9 cellular contexts compared by ENCODE assay signal in the genomic region with DNA sequence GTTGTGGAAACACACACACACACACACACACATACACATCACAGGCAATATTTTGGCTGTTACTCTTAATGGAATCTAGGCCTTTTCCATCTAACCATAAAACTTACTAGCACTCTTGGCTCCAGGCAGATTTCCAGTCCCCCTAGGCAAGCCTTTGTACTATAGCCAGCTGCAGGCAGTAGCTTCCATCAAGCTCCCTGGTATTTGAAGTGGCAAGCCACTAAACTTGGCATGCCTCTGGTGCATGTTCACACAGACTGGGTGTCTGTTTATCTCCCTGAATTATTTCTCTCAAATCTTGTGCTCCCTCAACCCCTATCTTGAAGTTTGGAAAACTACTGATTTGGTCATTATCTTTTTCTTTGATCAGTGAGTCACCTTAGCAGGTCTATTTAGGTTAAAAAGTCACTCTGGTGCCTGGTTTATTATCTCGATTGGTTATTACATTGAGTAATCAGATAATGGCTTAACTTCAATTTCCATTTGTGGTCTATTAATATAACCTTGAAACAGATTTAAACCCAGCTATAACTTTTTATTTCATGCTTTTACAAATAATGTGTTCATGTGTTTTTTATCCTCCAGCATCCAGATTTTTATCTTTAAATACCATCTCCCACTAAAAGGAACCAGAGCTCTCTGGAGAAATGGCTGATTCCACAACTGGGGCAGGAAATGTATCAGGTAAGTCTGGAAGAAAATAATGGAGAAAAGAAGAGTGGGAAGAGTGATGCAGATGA. TPM values are rescaled to one million over a fixed set of nuclear protein-coding genes. Genes with fewer than 3 reads are reported as not detected.
DNase-seq lines count a peak whose midpoint lies in the region; ATAC-seq and TF ChIP-seq lines count a peak whose summit lies in the region.
"Had no signal": no experiment of that assay in that cellular context is flagged by ENCODE, and none has a peak within 500 bp of the region (broad histone marks: within the 10 kb centered on the region; RNA-seq: fewer than 3 reads in every experiment).

No MANE protein-coding gene starts in this region.

- no peak for TF ChIP-seq CTCF in NB4 (IDR thresholded peaks at IDR 0.05; ENCODE audit: low read depth, low read length)
- no peak for TF ChIP-seq CTCF in adrenal gland (IDR thresholded peaks at IDR 0.05)
- TF ChIP-seq CTCF in psoas muscle (IDR thresholded peaks at IDR 0.05), result no peak
- no peak for TF ChIP-seq CTCF in osteocyte (IDR thresholded peaks at IDR 0.05)

- no peak for TF ChIP-seq POLR2A in NB4 (IDR thresholded peaks at IDR 0.05; ENCODE audit: extremely low read depth, insufficient read length)
- no peak for TF ChIP-seq POLR2A in adrenal gland (IDR thresholded peaks at IDR 0.05)

- H3K27me3 ChIP-seq in adrenal gland (no peaks in the 10 kb centered on the region), psoas muscle (ENCODE audit: insufficient read depth in 3 of 3, low read length in 2 of 3) (no peaks in the 10 kb centered on the region)

- H3K9me3 ChIP-seq in adrenal gland (replicated peaks in 1 of 3) (no peaks in the 10 kb centered on the region), psoas muscle (no peaks in the 10 kb centered on the region)

- no peak for ATAC-seq in psoas muscle
- ATAC-seq in HG03280 (IDR thresholded peaks at IDR 0.05; ENCODE audit: unreplicated experiment), result no peak

- no peaks in the 10 kb centered on the region for H3K9me3 Mint-ChIP-seq in activated CD4-positive, alpha-beta T cell treated with anti-CD3 and anti-CD28 coated beads, Interleukin-2, amount 10 ng/mL, durations not matched to agents 7 days and 5 days
- H3K9me3 Mint-ChIP-seq in osteocyte (ENCODE audit: unreplicated experiment), result no peaks in the 10 kb centered on the region

- H3K4me1 Mint-ChIP-seq in activated CD4-positive, alpha-beta T cell treated with anti-CD3 and anti-CD28 coated beads, Interleukin-2, amount 10 ng/mL, durations not matched to agents 7 days and 5 days, result peaks cover 34% of the 10 kb centered on the region
- H3K4me1 Mint-ChIP-seq in osteocyte (ENCODE audit: unreplicated experiment), result peaks cover 26% of the 10 kb centered on the region

- intact Hi-C loops in adrenal gland (cut with DNase I) (no loop called here), psoas muscle (cut with DNase I) (no loop called here)

- peak overlapping the region; percentile 70 for H3K4me3 Mint-ChIP-seq in activated CD4-positive, alpha-beta T cell treated with anti-CD3 and anti-CD28 coated beads, Interleukin-2, amount 10 ng/mL, durations not matched to agents 7 days and 5 days
- H3K4me3 Mint-ChIP-seq in osteocyte (ENCODE audit: unreplicated experiment), result no peak overlapping the region

- POLR2A ChIA-PET in activated CD4-positive, alpha-beta T cell treated with anti-CD3 and anti-CD28 coated beads, Interleukin-2, amount 10 ng/mL, durations not matched to agents 7 days and 5 days (lab: Charles Lee), result no interaction called here

- H3K4me3 ChIP-seq in NB4 (ENCODE audit: low read depth, low read length), result peak overlapping the region; percentile 81
- peak overlapping the region in 1 of 4 donors; percentile 69 for H3K4me3 ChIP-seq in adrenal gland
- no peak overlapping the region for H3K4me3 ChIP-seq in psoas muscle

- 32 to 51% (median 46%) methylated on average over 1 of the region's 1 CpG for WGBS in adrenal gland, 4 donors
- 62 to 76% (median 74%) methylated on average over 1 of the region's 1 CpG for WGBS in psoas muscle, 3 donors

- peaks cover 20% of the 10 kb centered on the region for H3K36me3 Mint-ChIP-seq in activated CD4-positive, alpha-beta T cell treated with anti-CD3 and anti-CD28 coated beads, Interleukin-2, amount 10 ng/mL, durations not matched to agents 7 days and 5 days (ENCODE audit: low read depth)
- H3K36me3 Mint-ChIP-seq in osteocyte (ENCODE audit: unreplicated experiment), result peaks cover 6% of the 10 kb centered on the region

- CTCF ChIA-PET in activated CD4-positive, alpha-beta T cell treated with anti-CD3 and anti-CD28 coated beads, Interleukin-2, amount 10 ng/mL, durations not matched to agents 7 days and 5 days (lab: Charles Lee), result interaction anchor here (0.7 to 3.5 kb wide), 8 partner anchors 10 to 134 kb away, joined by 3 to 19 read pairs (median 8); no protein-coding TSS in a partner anchor

- H3K27ac ChIP-seq in adrenal gland (peak overlapping the region in 4 of 5 donors; percentile 78 to 99 (median 98)), psoas muscle (peak overlapping the region; percentile 97)

- DNase-seq in activated CD4-positive, alpha-beta T cell treated with anti-CD3 and anti-CD28 coated beads, Interleukin-2, amount 10 ng/mL, durations not matched to agents 7 days and 5 days, result no peak
- DNase-seq in activated CD4-positive, alpha-beta T cell treated with anti-CD3 and anti-CD28 coated beads, Interleukin-2, amount 50 U/mL, for 48 hours, result no peak
- DNase-seq in NB4 (ENCODE audit: low read depth) (no peak), adrenal gland (peak; percentile 26 to 86 (median 69)), psoas muscle (no peak), osteocyte (ENCODE audit: extremely low spot score, unreplicated experiment) (no peak), anterior cingulate cortex (lab: John Stamatoyannopoulos, UW) (no peak)
- DNase-seq: amygdala had no signal

- peaks cover 17 to 29% of the 10 kb centered on the region in 2 donors for H3K4me1 ChIP-seq in adrenal gland (replicated peaks in 1 of 2)
- H3K4me1 ChIP-seq in psoas muscle, result peaks cover 19% of the 10 kb centered on the region

- H3K36me3 ChIP-seq in adrenal gland (replicated peaks in 1 of 2) (peaks cover 0 to 8% of the 10 kb centered on the region in 2 donors), psoas muscle (ENCODE audit: insufficient read depth in 1 of 2, low read depth in 1 of 2) (peaks cover 0 to 10% of the 10 kb centered on the region in 2 donors)

- H3K27me3 Mint-ChIP-seq in activated CD4-positive, alpha-beta T cell treated with anti-CD3 and anti-CD28 coated beads, Interleukin-2, amount 10 ng/mL, durations not matched to agents 7 days and 5 days, result no peaks in the 10 kb centered on the region
- H3K27me3 Mint-ChIP-seq in osteocyte (ENCODE audit: unreplicated experiment), result no peaks in the 10 kb centered on the region

- peak overlapping the region; percentile 87 for H3K27ac Mint-ChIP-seq in activated CD4-positive, alpha-beta T cell treated with anti-CD3 and anti-CD28 coated beads, Interleukin-2, amount 10 ng/mL, durations not matched to agents 7 days and 5 days
- H3K27ac Mint-ChIP-seq in osteocyte (ENCODE audit: unreplicated experiment), result no peak overlapping the region

RNA-seq across cellular contexts. Expression of a gene that starts 2.7 kb away (rescaled TPM):
- 10 to 100 TPM; 69.9 to 71.2 TPM for total RNA-seq in activated CD4-positive, alpha-beta T cell treated with anti-CD3 and anti-CD28 coated beads, Interleukin-2, amount 10 ng/mL, durations not matched to agents 7 days and 5 days
- total RNA-seq in adrenal gland, result 10 to 100 TPM; 18.2 to 35.1 (median 22.9) TPM
- polyA plus RNA-seq in adrenal gland, result 1 to 10 TPM; 2.3 to 9.9 (median 4.4) TPM
- 10 to 100 TPM; 18.9 to 32.0 (median 25.0) TPM for total RNA-seq in psoas muscle
- 10 to 100 TPM in 1 of 3 donors, 1 to 10 TPM in 2; 1.9 to 22.4 (median 4.4) TPM for polyA plus RNA-seq in psoas muscle
- 26.3 and 27.8 TPM in 2 replicates for total RNA-seq in osteocyte

RNA-seq across cellular contexts. Expression of a gene that starts 54.4 kb away (rescaled TPM):
- total RNA-seq in activated CD4-positive, alpha-beta T cell treated with anti-CD3 and anti-CD28 coated beads, Interleukin-2, amount 10 ng/mL, durations not matched to agents 7 days and 5 days, result under 1 TPM in 1 of 2 experiments, not detected in 1; 0.27 TPM
- 10 to 100 TPM in 3 of 8 donors, 1 to 10 TPM in 5; 4.1 to 15.7 (median 7.2) TPM for total RNA-seq in adrenal gland
- polyA plus RNA-seq in adrenal gland, result 1 to 10 TPM; 2.8 to 4.7 (median 3.2) TPM
- 1 to 10 TPM in 2 of 4 donors, under 1 TPM in 2; 0.86 to 1.1 (median 1.0) TPM for total RNA-seq in psoas muscle
- 1 to 10 TPM in 2 of 3 donors, under 1 TPM in 1; 0.79 to 4.3 (median 1.1) TPM for polyA plus RNA-seq in psoas muscle
- 25.8 and 26.3 TPM in 2 replicates for total RNA-seq in osteocyte

Comparison
In these comparisons a context has a peak if more than half of its experiments do, and no peak if none do; other contexts are left out.
1. DNase-seq: peak in adrenal gland (7 of 7); none in activated CD4-positive, alpha-beta T cell treated with anti-CD3 and anti-CD28 coated beads, Interleukin-2, amount 10 ng/mL, durations not matched to agents 7 days and 5 days (single experiment), activated CD4-positive, alpha-beta T cell treated with anti-CD3 and anti-CD28 coated beads, Interleukin-2, amount 50 U/mL, for 48 hours (0 of 2), NB4 (single experiment), psoas muscle (0 of 2), osteocyte (single experiment) and anterior cingulate cortex (0 of 58).